8 cellular contexts compared by ENCODE assay signal in the genomic region with DNA sequence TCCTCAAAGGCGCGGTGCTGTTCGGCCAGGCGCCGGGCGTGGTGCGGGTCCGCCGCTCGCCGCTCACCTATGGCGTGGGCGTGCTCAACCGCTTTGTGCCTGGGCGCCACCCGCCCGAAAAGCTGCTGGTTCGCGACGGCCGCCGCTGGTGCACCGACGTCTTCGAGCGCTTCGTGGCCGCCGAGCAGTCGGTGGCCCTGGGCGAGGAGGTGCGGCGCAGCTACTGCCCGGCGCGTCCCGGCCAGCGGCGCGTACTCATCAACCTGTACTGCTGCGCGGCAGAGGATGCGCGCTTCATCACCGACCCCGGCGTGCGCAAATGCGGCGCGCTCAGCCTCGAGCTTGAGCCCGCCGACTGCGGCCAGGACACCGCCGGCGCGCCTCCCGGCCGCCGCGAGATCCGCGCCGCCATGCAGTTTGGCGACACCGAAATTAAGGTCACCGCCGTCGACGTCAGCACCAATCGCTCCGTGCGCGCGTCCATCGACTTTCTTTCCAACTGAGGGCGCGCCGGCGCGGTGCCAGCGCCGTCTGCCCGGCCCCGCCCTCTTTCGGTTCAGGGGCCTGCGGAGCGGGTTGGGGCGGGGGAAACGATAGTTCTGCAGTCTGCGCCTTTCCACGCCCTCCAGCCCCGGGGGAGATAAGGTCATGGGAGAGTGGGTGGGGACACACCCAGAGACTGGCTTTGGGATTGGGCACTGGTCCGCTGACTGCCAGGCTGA. TPM values are rescaled to one million over a fixed set of nuclear protein-coding genes. Genes with fewer than 3 reads are reported as not detected.
DNase-seq lines count a peak whose midpoint lies in the region; ATAC-seq and TF ChIP-seq lines count a peak whose summit lies in the region.

No MANE protein-coding gene starts in this region.

- H3K9me3 ChIP-seq in vagina, result no peaks in the 10 kb centered on the region

- no peak overlapping the region for H3K27ac ChIP-seq in vagina

- peak overlapping the region; percentile 42 for H3K4me3 ChIP-seq in fibroblast of villous mesenchyme (ENCODE audit: low read depth, low read length)
- peak overlapping the region; percentile 3 to 33 for H3K4me3 ChIP-seq in vagina

- ATAC-seq in omental fat pad (ENCODE audit: low FRiP score), result peak; percentile 25

- intact Hi-C loops in vagina (cut with DNase I), result no loop called here

- TF ChIP-seq CTCF in fibroblast of villous mesenchyme (IDR thresholded peaks at IDR 0.05; ENCODE audit: insufficient read depth, low read depth, low read length), result no peak
- TF ChIP-seq CTCF in omental fat pad (IDR thresholded peaks at IDR 0.05), result no peak
- TF ChIP-seq CTCF in vagina (IDR thresholded peaks at IDR 0.05), result no peak

- H3K36me3 ChIP-seq in vagina, result peaks cover 0 to 12% of the 10 kb centered on the region in 2 donors

- no peaks in the 10 kb centered on the region for H3K27me3 ChIP-seq in vagina

- no peaks in the 10 kb centered on the region for H3K4me1 ChIP-seq in vagina

- no peak for TF ChIP-seq POLR2A in vagina (IDR thresholded peaks at IDR 0.05)

- DNase-seq in NCI-H146 (lab: John Stamatoyannopoulos, UW), result peak; percentile 74
- DNase-seq in activated CD8-positive, alpha-beta memory T cell treated with anti-CD3 and anti-CD28 coated beads for 24 hours, result peak; percentile 63
- DNase-seq in fibroblast of villous mesenchyme (ENCODE audit: low read depth), result peak; percentile 42
- DNase-seq in omental fat pad (ENCODE audit: low spot score), result no peak
- no peak for DNase-seq in vagina (ENCODE audit: extremely low spot score in 2 of 2)
- DNase-seq in middle frontal gyrus (ENCODE audit: extremely low spot score, low spot score), result no peak
- no peak for DNase-seq in activated gamma-delta T cell (lab: John Stamatoyannopoulos, UW)
- no peak for DNase-seq in EL

RNA-seq across cellular contexts. Expression of gene ADISSP, which starts 15.7 kb away (rescaled TPM):
- total RNA-seq in fibroblast of villous mesenchyme (26.8 and 34.8 TPM in 2 replicates), omental fat pad (10 to 100 TPM; 19.7 to 32.3 (median 30.3) TPM), vagina (16.0 TPM)

RNA-seq across cellular contexts. Expression of gene HSPA12B, which starts 19.3 kb away (rescaled TPM):
- total RNA-seq in fibroblast of villous mesenchyme, result under 0.01 TPM in 1 of 2 replicates, not detected in the other
- total RNA-seq in omental fat pad, result 10 to 100 TPM in 2 of 4 donors, 1 to 10 TPM in 2; 7.7 to 58.2 (median 19.3) TPM
- 21.6 TPM for total RNA-seq in vagina

RNA-seq across cellular contexts. Expression of gene SPEF1, which starts 29.4 kb away (rescaled TPM):
- total RNA-seq in fibroblast of villous mesenchyme, result under 0.01 and 0.32 TPM in 2 replicates
- total RNA-seq in omental fat pad, result under 1 TPM in 1 of 4 donors, not detected in 3; 0.56 TPM
- total RNA-seq in vagina, result not detected

RNA-seq across cellular contexts. Expression of gene CENPB, which starts 34.7 kb away (rescaled TPM):
- 87.7 and 106 TPM in 2 replicates for total RNA-seq in fibroblast of villous mesenchyme
- total RNA-seq in omental fat pad, result 10 to 100 TPM; 52.2 to 98.4 (median 76.8) TPM
- total RNA-seq in vagina, result 62.9 TPM

RNA-seq across cellular contexts. Expression of gene SIGLEC1, which starts 39.4 kb away (rescaled TPM):
- not detected in 2 replicates for total RNA-seq in fibroblast of villous mesenchyme
- 10 to 100 TPM; 14.2 to 57.5 (median 27.5) TPM for total RNA-seq in omental fat pad
- total RNA-seq in vagina, result 8.8 TPM

Comparison
In these comparisons a context has a peak if more than half of its experiments do, and no peak if none do; other contexts are left out.
1. DNase-seq: peak in NCI-H146 (single experiment), activated CD8-positive, alpha-beta memory T cell treated with anti-CD3 and anti-CD28 coated beads for 24 hours (single experiment) and fibroblast of villous mesenchyme (single experiment); none in omental fat pad (single experiment), vagina (0 of 2), middle frontal gyrus (single experiment), activated gamma-delta T cell (single experiment) and EL (single experiment).